2 cellular contexts compared by ENCODE assay signal in the genomic region with DNA sequence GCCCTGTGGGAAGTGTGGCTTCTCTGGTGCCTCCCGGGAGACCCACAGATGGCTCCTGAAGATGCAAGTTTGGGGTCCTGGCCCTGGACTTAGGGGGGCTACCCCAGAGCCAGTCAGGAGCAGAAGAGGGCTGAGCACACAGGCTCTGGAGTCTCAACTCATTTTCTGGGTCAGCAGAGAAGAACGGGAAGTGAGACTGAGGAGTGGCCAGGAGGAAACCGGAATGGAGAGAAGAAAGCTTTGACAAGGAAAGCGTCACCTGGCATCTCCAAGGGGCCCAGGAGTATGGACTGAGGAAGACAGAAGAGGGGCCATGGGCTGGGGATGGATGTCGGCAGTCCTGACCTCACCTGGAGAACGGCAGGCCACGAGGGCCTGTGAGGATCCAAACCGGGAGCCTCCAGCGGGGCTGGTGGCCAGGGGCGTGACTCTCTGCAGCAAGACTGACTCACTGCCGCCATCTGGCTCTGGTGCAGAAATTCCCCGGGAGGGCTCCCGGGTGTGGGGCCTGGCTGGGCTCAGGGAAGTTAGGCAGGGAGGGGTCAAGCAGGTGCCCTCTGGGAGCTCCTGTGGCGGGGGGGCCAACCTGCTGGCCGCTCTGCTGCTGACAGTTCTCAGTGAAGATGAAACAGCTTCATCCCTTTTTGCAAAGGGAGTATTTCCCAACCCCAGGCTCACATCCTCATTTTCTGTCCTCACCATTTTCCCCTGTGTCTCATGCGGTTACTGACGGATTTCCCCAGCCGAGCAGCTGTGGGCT.
TF ChIP-seq lines count a peak whose summit lies in the region.

No MANE protein-coding gene starts in this region.

TF ChIP-seq in GM23338, 12 proteins besides CTCF, POLR2A, EP300 and RAD21 (continued from another document and continues in another):
- TF ChIP-seq ZNF462 (CRISPR knock-in tag; IDR thresholded peaks at IDR 0.05) (no peak), ZNF114 (CRISPR knock-in tag; IDR thresholded peaks at IDR 0.05) (no peak), POLR2AphosphoS5 (IDR thresholded peaks at IDR 0.05; ENCODE audit: low read depth) (no peak), JUNB (IDR thresholded peaks at IDR 0.05; ENCODE audit: unreplicated experiment) (no peak), NANOG (IDR thresholded peaks at IDR 0.05; ENCODE audit: borderline replicate concordance) (no peak), STAT1 (IDR thresholded peaks at IDR 0.05; ENCODE audit: unreplicated experiment) (no peak), EZH2phosphoT487 (IDR thresholded peaks at IDR 0.05; ENCODE audit: unreplicated experiment) (no peak), CREB1 (CRISPR knock-in tag; IDR thresholded peaks at IDR 0.05; ENCODE audit: low read depth) (no peak)
- TF ChIP-seq, protein P1, sequence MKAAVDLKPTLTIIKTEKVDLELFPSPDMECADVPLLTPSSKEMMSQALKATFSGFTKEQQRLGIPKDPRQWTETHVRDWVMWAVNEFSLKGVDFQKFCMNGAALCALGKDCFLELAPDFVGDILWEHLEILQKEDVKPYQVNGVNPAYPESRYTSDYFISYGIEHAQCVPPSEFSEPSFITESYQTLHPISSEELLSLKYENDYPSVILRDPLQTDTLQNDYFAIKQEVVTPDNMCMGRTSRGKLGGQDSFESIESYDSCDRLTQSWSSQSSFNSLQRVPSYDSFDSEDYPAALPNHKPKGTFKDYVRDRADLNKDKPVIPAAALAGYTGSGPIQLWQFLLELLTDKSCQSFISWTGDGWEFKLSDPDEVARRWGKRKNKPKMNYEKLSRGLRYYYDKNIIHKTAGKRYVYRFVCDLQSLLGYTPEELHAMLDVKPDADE (IDR thresholded peaks at IDR 0.05): no peak

TF ChIP-seq in SK-N-SH, 30 proteins besides CTCF, POLR2A, EP300 and RAD21 (continued from another document):
- TF ChIP-seq REST (IDR thresholded peaks at IDR 0.05; ENCODE audit: low read depth, low read length) (no peak), CHD2 (IDR thresholded peaks at IDR 0.05; ENCODE audit: low read length, partially characterized antibody) (no peak)
- TF ChIP-seq, protein P2, sequence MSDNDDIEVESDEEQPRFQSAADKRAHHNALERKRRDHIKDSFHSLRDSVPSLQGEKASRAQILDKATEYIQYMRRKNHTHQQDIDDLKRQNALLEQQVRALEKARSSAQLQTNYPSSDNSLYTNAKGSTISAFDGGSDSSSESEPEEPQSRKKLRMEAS (IDR thresholded peaks at IDR 0.05; ENCODE audit: low read depth): no peak
- TF ChIP-seq, protein P3, sequence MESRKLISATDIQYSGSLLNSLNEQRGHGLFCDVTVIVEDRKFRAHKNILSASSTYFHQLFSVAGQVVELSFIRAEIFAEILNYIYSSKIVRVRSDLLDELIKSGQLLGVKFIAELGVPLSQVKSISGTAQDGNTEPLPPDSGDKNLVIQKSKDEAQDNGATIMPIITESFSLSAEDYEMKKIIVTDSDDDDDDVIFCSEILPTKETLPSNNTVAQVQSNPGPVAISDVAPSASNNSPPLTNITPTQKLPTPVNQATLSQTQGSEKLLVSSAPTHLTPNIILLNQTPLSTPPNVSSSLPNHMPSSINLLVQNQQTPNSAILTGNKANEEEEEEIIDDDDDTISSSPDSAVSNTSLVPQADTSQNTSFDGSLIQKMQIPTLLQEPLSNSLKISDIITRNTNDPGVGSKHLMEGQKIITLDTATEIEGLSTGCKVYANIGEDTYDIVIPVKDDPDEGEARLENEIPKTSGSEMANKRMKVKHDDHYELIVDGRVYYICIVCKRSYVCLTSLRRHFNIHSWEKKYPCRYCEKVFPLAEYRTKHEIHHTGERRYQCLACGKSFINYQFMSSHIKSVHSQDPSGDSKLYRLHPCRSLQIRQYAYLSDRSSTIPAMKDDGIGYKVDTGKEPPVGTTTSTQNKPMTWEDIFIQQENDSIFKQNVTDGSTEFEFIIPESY (IDR thresholded peaks at IDR 0.05; ENCODE audit: borderline replicate concordance, low read depth): no peak
